In the genomic region with DNA sequence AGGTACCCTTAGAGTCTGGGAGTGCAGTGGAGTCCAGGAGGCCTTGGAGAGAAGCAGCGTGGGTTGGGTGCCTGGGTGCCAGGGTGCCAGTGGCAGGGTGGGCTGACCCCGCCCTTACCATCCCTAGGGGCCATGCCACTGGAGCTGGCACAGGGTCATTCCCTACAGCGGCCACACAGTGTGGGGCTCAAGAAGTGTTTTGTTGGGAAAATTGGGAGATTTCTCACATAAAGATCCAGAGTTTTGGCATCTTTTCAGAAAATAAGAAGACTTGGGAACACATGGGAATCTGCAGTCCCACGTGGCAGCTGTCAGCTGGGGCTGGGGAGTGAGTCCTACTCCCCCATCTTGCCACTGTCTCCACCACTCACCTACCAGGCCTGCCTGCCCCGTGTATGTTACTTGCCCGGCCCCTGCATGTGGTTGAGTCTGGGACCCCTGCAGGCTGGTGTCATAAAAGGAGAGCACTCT, we compare ENCODE assay signal across 27 cellular contexts. TPM values are rescaled to one million over a fixed set of nuclear protein-coding genes. Genes with fewer than 3 reads are reported as not detected.
A peak's percentile ranks its signal among the peaks of the same experiment; 100 is the strongest.
DNase-seq lines count a peak whose midpoint lies in the region; ATAC-seq, FAIRE-seq and TF ChIP-seq lines count a peak whose summit lies in the region.
"Had no signal": no experiment of that assay in that cellular context is flagged by ENCODE, and none has a peak within 500 bp of the region (broad histone marks: within the 10 kb centered on the region; RNA-seq: fewer than 3 reads in every experiment).

No MANE protein-coding gene starts in this region.

- POLR2A ChIA-PET in activated CD8-positive, alpha-beta T cell treated with anti-CD3 and anti-CD28 coated beads, Interleukin-2, amount 10 ng/mL, durations not matched to agents 7 days and 5 days (lab: Charles Lee): no interaction called here
- POLR2A ChIA-PET in activated CD8-positive, alpha-beta T cell treated with anti-CD3 and anti-CD28 coated beads for 36 hours (lab: Charles Lee): no interaction called here

- H3K4me1 ChIP-seq in kidney (ENCODE audit: control insufficient read depth in 1 of 2, insufficient read depth in 1 of 2, low read depth in 1 of 2, low read length in 2 of 2): peaks cover 6 to 13% of the 10 kb centered on the region in 2 donors

- CTCF ChIA-PET in activated CD8-positive, alpha-beta T cell treated with anti-CD3 and anti-CD28 coated beads, Interleukin-2, amount 10 ng/mL, durations not matched to agents 7 days and 5 days (lab: Charles Lee): interaction anchor here (0.8 to 2.3 kb wide), 2 partner anchors 46 to 55 kb away, joined by 3 to 9 read pairs; partner anchors contain the start of gene ANGEL1
- CTCF ChIA-PET in activated CD8-positive, alpha-beta T cell treated with anti-CD3 and anti-CD28 coated beads for 36 hours (lab: Charles Lee): interaction anchor here (3.3 to 8.6 kb wide), 2 partner anchors 19 to 55 kb away, joined by 13 to 51 read pairs; no protein-coding TSS in a partner anchor

- H3K27ac ChIP-seq in kidney (ENCODE audit: low read depth in 2 of 2, low read length in 2 of 2): peak overlapping the region in 1 of 2 donors; percentile 41
- H3K27ac ChIP-seq: WERI-Rb-1 had no signal

- no peaks in the 10 kb centered on the region for H3K9me3 Mint-ChIP-seq in activated CD8-positive, alpha-beta T cell treated with anti-CD3 and anti-CD28 coated beads, Interleukin-2, amount 10 ng/mL, durations not matched to agents 7 days and 5 days (ENCODE audit: insufficient read depth)
- no peaks in the 10 kb centered on the region for H3K9me3 Mint-ChIP-seq in activated CD8-positive, alpha-beta T cell treated with anti-CD3 and anti-CD28 coated beads for 36 hours
- H3K9me3 Mint-ChIP-seq in brain: peaks cover 0 to 1% (median 0%) of the 10 kb centered on the region in 5 experiments
- H3K9me3 Mint-ChIP-seq: activated CD4-positive, alpha-beta T cell treated with anti-CD3 and anti-CD28 coated beads, Interleukin-2, amount 10 ng/mL, durations not matched to agents 24 days and 14 days; activated naive CD8-positive, alpha-beta T cell treated with anti-CD3 and anti-CD28 coated beads, Interleukin-2, amount 50 U/mL, for 24 hours; CD4-positive, CD25-positive, alpha-beta regulatory T cell; stimulated activated naive CD8-positive, alpha-beta T cell treated with anti-CD3 and anti-CD28 coated beads, Interleukin-15, amount 100 ng/mL, for 72 hours; type B pancreatic cell had no signal

- no peak overlapping the region for H3K4me3 Mint-ChIP-seq in activated CD8-positive, alpha-beta T cell treated with anti-CD3 and anti-CD28 coated beads, Interleukin-2, amount 10 ng/mL, durations not matched to agents 7 days and 5 days
- no peak overlapping the region for H3K4me3 Mint-ChIP-seq in activated CD8-positive, alpha-beta T cell treated with anti-CD3 and anti-CD28 coated beads for 36 hours
- peak overlapping the region; percentile 40 to 96 (median 94) for H3K4me3 Mint-ChIP-seq in brain
- H3K4me3 Mint-ChIP-seq: activated CD4-positive, alpha-beta T cell treated with anti-CD3 and anti-CD28 coated beads, Interleukin-2, amount 10 ng/mL, durations not matched to agents 24 days and 14 days; activated naive CD8-positive, alpha-beta T cell treated with anti-CD3 and anti-CD28 coated beads, Interleukin-2, amount 50 U/mL, for 24 hours; CD4-positive, CD25-positive, alpha-beta regulatory T cell; stimulated activated naive CD8-positive, alpha-beta T cell treated with anti-CD3 and anti-CD28 coated beads, Interleukin-15, amount 100 ng/mL, for 72 hours; type B pancreatic cell had no signal

- peaks cover 30% of the 10 kb centered on the region for H3K4me1 Mint-ChIP-seq in activated CD8-positive, alpha-beta T cell treated with anti-CD3 and anti-CD28 coated beads, Interleukin-2, amount 10 ng/mL, durations not matched to agents 7 days and 5 days (ENCODE audit: low read depth)
- peaks cover 16% of the 10 kb centered on the region for H3K4me1 Mint-ChIP-seq in activated CD8-positive, alpha-beta T cell treated with anti-CD3 and anti-CD28 coated beads for 36 hours (ENCODE audit: low read depth)
- H3K4me1 Mint-ChIP-seq in brain: peaks cover 74% of the 10 kb centered on the region

- no peaks in the 10 kb centered on the region for H3K36me3 Mint-ChIP-seq in activated CD8-positive, alpha-beta T cell treated with anti-CD3 and anti-CD28 coated beads, Interleukin-2, amount 10 ng/mL, durations not matched to agents 7 days and 5 days (ENCODE audit: low read depth)
- H3K36me3 Mint-ChIP-seq in activated CD8-positive, alpha-beta T cell treated with anti-CD3 and anti-CD28 coated beads for 36 hours (ENCODE audit: low read depth): no peaks in the 10 kb centered on the region
- peaks cover 14% of the 10 kb centered on the region for H3K36me3 Mint-ChIP-seq in brain
- H3K36me3 Mint-ChIP-seq: CD4-positive, CD25-positive, alpha-beta regulatory T cell had no signal

- peak; percentile 15 for DNase-seq in activated CD8-positive, alpha-beta T cell treated with anti-CD3 and anti-CD28 coated beads, Interleukin-2, amount 10 ng/mL, durations not matched to agents 7 days and 5 days
- DNase-seq in activated CD8-positive, alpha-beta T cell treated with anti-CD3 and anti-CD28 coated beads for 36 hours: no peak
- DNase-seq in kidney (peak; percentile 47), posterior vena cava (ENCODE audit: low spot score) (peak; percentile 62), foreskin fibroblast (no peak)
- DNase-seq: 8988T; activated CD4-positive, alpha-beta T cell treated with anti-CD3 and anti-CD28 coated beads, Interleukin-2, amount 10 ng/mL, durations not matched to agents 24 days and 14 days; activated effector memory CD4-positive, alpha-beta T cell treated with anti-CD3 and anti-CD28 coated beads, Interleukin-2, amount 50 U/mL, for 16 hours; activated naive CD8-positive, alpha-beta T cell treated with anti-CD3 and anti-CD28 coated beads, Interleukin-2, amount 50 U/mL, for 24 hours; activated T-cell treated with anti-CD3 and anti-CD28 coated beads for 4 hours; CD4-positive, CD25-positive, alpha-beta regulatory T cell; effector memory CD4-positive, alpha-beta T cell; mammary epithelial cell; NCI-H1105 treated with DMSO at 0.1 percent for 48 hours; NCI-H2029; NCI-H226; NCI-H82; stimulated activated naive CD8-positive, alpha-beta T cell treated with anti-CD3 and anti-CD28 coated beads, Interleukin-15, amount 100 ng/mL, for 72 hours; T-helper 9 cell; WERI-Rb-1 had no signal

- no peak for ATAC-seq in activated CD8-positive, alpha-beta T cell treated with anti-CD3 and anti-CD28 coated beads, Interleukin-2, amount 10 ng/mL, durations not matched to agents 7 days and 5 days
- no peak for ATAC-seq in activated CD8-positive, alpha-beta T cell treated with anti-CD3 and anti-CD28 coated beads for 36 hours
- ATAC-seq in HG02970 (IDR thresholded peaks at IDR 0.05; ENCODE audit: low FRiP score, unreplicated experiment): no peak
- no peak for ATAC-seq in GM21786 (IDR thresholded peaks at IDR 0.05; ENCODE audit: unreplicated experiment)
- ATAC-seq: activated naive CD8-positive, alpha-beta T cell treated with anti-CD3 and anti-CD28 coated beads, Interleukin-2, amount 50 U/mL, for 24 hours; esophagus mucosa; stimulated activated naive CD8-positive, alpha-beta T cell treated with anti-CD3 and anti-CD28 coated beads, Interleukin-15, amount 100 ng/mL, for 72 hours had no signal

- no peak overlapping the region for H3K27ac Mint-ChIP-seq in activated CD8-positive, alpha-beta T cell treated with anti-CD3 and anti-CD28 coated beads, Interleukin-2, amount 10 ng/mL, durations not matched to agents 7 days and 5 days
- no peak overlapping the region for H3K27ac Mint-ChIP-seq in activated CD8-positive, alpha-beta T cell treated with anti-CD3 and anti-CD28 coated beads for 36 hours
- H3K27ac Mint-ChIP-seq in brain: peak overlapping the region; percentile 25 to 99 (median 98)
- H3K27ac Mint-ChIP-seq: activated CD4-positive, alpha-beta T cell treated with anti-CD3 and anti-CD28 coated beads, Interleukin-2, amount 10 ng/mL, durations not matched to agents 24 days and 14 days; activated naive CD8-positive, alpha-beta T cell treated with anti-CD3 and anti-CD28 coated beads, Interleukin-2, amount 50 U/mL, for 24 hours; stimulated activated naive CD8-positive, alpha-beta T cell treated with anti-CD3 and anti-CD28 coated beads, Interleukin-15, amount 100 ng/mL, for 72 hours; type B pancreatic cell had no signal

- no peak for TF ChIP-seq CTCF in activated CD8-positive, alpha-beta T cell treated with anti-CD3 and anti-CD28 coated beads for 36 hours (IDR thresholded peaks at IDR 0.05)
- TF ChIP-seq CTCF in brain (conservative IDR thresholded peaks at IDR 0.05): no peak
- TF ChIP-seq CTCF in kidney (IDR thresholded peaks at IDR 0.05; ENCODE audit: borderline replicate concordance, extremely low read depth, insufficient read depth): no peak
- no peak for TF ChIP-seq CTCF in foreskin fibroblast (IDR thresholded peaks at IDR 0.05; ENCODE audit: low read depth, low read length)

- peaks cover 26% of the 10 kb centered on the region for H3K27me3 Mint-ChIP-seq in activated CD8-positive, alpha-beta T cell treated with anti-CD3 and anti-CD28 coated beads, Interleukin-2, amount 10 ng/mL, durations not matched to agents 7 days and 5 days (ENCODE audit: low read depth)
- peaks cover 25% of the 10 kb centered on the region for H3K27me3 Mint-ChIP-seq in activated CD8-positive, alpha-beta T cell treated with anti-CD3 and anti-CD28 coated beads for 36 hours
- H3K27me3 Mint-ChIP-seq in brain: peaks cover 3% of the 10 kb centered on the region

- FAIRE-seq in kidney (lab: Jason Lieb, UNC): no peak
- FAIRE-seq: frontal cortex, islet of Langerhans had no signal

- no peaks in the 10 kb centered on the region for H3K9me3 ChIP-seq in kidney (ENCODE audit: control insufficient read depth in 1 of 2, low read length in 2 of 2)

- H3K9ac ChIP-seq in kidney (ENCODE audit: low read length in 2 of 2): no peak overlapping the region

- intact Hi-C loops in activated CD8-positive, alpha-beta T cell treated with anti-CD3 and anti-CD28 coated beads for 36 hours (cut with micrococcal nuclease): no loop called here
- intact Hi-C loops in kidney (cut with DNase I) (no loop called here), posterior vena cava (cut with DNase I) (no loop called here)

- H3K36me3 ChIP-seq in kidney (ENCODE audit: control insufficient read depth in 1 of 2, insufficient read depth in 2 of 2, low read length in 2 of 2): no peaks in the 10 kb centered on the region
- H3K36me3 ChIP-seq: WERI-Rb-1 had no signal

- H3K4me3 ChIP-seq in kidney (ENCODE audit: low read length in 2 of 2) (no peak overlapping the region), foreskin fibroblast (ENCODE audit: low read depth in 1 of 2, low read length in 2 of 2) (no peak overlapping the region)

RNA-seq across cellular contexts. Expression of gene VASH1, which starts 4.2 kb away (rescaled TPM):
- 1 to 10 TPM; 3.1 to 3.4 TPM for total RNA-seq in activated CD8-positive, alpha-beta T cell treated with anti-CD3 and anti-CD28 coated beads, Interleukin-2, amount 10 ng/mL, durations not matched to agents 7 days and 5 days
- total RNA-seq in activated CD8-positive, alpha-beta T cell treated with anti-CD3 and anti-CD28 coated beads for 36 hours: 1 to 10 TPM; 1.7 to 2.2 TPM
- polyA plus RNA-seq in brain (ENCODE audit: insufficient read depth, low read depth, low replicate concordance): 42.7 TPM
- 14.7 TPM for total RNA-seq in kidney
- polyA plus RNA-seq in kidney (ENCODE audit: insufficient read depth, low read depth, low replicate concordance): 4.1 TPM
- total RNA-seq in posterior vena cava: 10 to 100 TPM; 14.9 to 16.1 TPM

RNA-seq across cellular contexts. Expression of gene ANGEL1, which starts 47.2 kb away (rescaled TPM):
- 10 to 100 TPM; 11.5 to 13.7 TPM for total RNA-seq in activated CD8-positive, alpha-beta T cell treated with anti-CD3 and anti-CD28 coated beads, Interleukin-2, amount 10 ng/mL, durations not matched to agents 7 days and 5 days
- 10 to 100 TPM; 16.5 to 21.5 TPM for total RNA-seq in activated CD8-positive, alpha-beta T cell treated with anti-CD3 and anti-CD28 coated beads for 36 hours
- polyA plus RNA-seq in brain (ENCODE audit: insufficient read depth, low read depth, low replicate concordance) (19.3 TPM), kidney (ENCODE audit: insufficient read depth, low read depth, low replicate concordance) (6.3 TPM)
- total RNA-seq in kidney (21.5 TPM), posterior vena cava (10 to 100 TPM; 12.4 to 14.4 TPM)

Comparison
In these comparisons a context has a peak if more than half of its experiments do, and no peak if none do; other contexts are left out.
1. DNase-seq: peak in activated CD8-positive, alpha-beta T cell treated with anti-CD3 and anti-CD28 coated beads, Interleukin-2, amount 10 ng/mL, durations not matched to agents 7 days and 5 days (single experiment), kidney (single experiment) and posterior vena cava (single experiment); none in activated CD8-positive, alpha-beta T cell treated with anti-CD3 and anti-CD28 coated beads for 36 hours (single experiment) and foreskin fibroblast (0 of 2).
2. H3K27ac Mint-ChIP-seq: peak in brain (5 of 5); none in activated CD8-positive, alpha-beta T cell treated with anti-CD3 and anti-CD28 coated beads, Interleukin-2, amount 10 ng/mL, durations not matched to agents 7 days and 5 days (single experiment) and activated CD8-positive, alpha-beta T cell treated with anti-CD3 and anti-CD28 coated beads for 36 hours (single experiment).
3. H3K4me3 Mint-ChIP-seq: peak in brain (5 of 5); none in activated CD8-positive, alpha-beta T cell treated with anti-CD3 and anti-CD28 coated beads, Interleukin-2, amount 10 ng/mL, durations not matched to agents 7 days and 5 days (single experiment) and activated CD8-positive, alpha-beta T cell treated with anti-CD3 and anti-CD28 coated beads for 36 hours (single experiment).